In the genomic region with DNA sequence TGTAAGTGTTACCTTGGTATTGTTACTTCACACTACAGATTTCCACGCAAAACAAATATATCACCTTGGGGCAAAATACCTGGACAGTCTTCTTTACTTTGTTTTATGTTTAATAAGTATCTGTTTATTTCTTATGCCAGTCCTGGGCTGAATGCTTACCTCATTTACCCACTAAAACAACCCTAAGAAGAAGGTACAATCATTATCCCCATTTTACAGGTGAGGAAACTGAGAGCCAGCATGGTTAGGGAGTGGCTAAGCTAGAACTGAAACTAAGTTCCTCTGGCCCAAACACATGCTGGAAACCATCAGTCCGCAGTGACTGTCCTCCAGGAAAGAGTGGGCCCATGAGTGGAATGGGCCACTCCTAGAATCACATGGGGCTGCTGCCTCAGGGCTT, we compare ENCODE assay signal across 12 cellular contexts. TPM values are rescaled to one million over a fixed set of nuclear protein-coding genes. Genes with fewer than 3 reads are reported as not detected.
"Had no signal": no experiment of that assay in that cellular context is flagged by ENCODE, and none has a peak within 500 bp of the region (broad histone marks: within the 10 kb centered on the region; RNA-seq: fewer than 3 reads in every experiment).

No MANE protein-coding gene starts in this region.

- H3K36me3 ChIP-seq: HAP-1 had no signal

- H2AFZ ChIP-seq: GM23248, GM23338 had no signal

- H3K4me2 ChIP-seq: GM23338 had no signal

- H3K4me1 ChIP-seq: HAP-1 had no signal

- H3K4me3 ChIP-seq: GM23248, GM23338, HAP-1 had no signal

- FAIRE-seq: H1, H54 had no signal

- H3K27ac ChIP-seq: GM23248 had no signal

- DNase-seq: GM23248, GOT3, H7, H9, HCEC 1CT, HFFc6 had no signal

- H3K9ac ChIP-seq: GM23248 had no signal

- H3K9me3 ChIP-seq: HAP-1 had no signal

- ATAC-seq: GM23338, HCT116 had no signal

RNA-seq across cellular contexts. Expression of gene GUCA2B, which starts 13.0 kb away (rescaled TPM):
- total RNA-seq: GM23248, GM23338, H1, H4, H7, H9, HFFc6 had no signal
- polyA plus RNA-seq: GM23248, GM23338, H1 had no signal

RNA-seq across cellular contexts. Expression of gene GUCA2A, which starts 24.4 kb away (rescaled TPM):
- total RNA-seq: GM23248, GM23338, H1, H4, H7, H9, HFFc6 had no signal
- polyA plus RNA-seq: GM23248, GM23338, H1 had no signal
